17 cellular contexts compared by ENCODE assay signal in the genomic region with DNA sequence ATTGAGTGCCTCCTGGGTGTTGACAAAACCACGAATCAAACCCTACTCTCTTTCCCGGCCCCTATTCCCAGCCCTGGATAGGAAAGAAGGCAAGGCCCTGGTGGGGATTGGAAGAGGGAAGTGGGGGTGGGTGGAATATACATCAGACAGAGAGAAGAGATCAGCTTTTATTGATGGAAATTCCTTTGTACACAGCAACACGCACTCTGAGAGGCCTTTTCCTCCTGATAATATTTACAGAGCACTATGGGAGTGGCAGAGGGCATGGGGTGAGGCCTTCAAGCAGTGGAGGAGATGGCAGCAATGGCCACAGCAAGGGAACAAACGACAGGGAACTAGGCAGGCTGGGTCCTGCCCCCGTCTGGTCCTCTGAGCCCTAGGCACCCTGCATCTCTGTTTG. TPM values are rescaled to one million over a fixed set of nuclear protein-coding genes. Genes with fewer than 3 reads are reported as not detected.
DNase-seq lines count a peak whose midpoint lies in the region; ATAC-seq and TF ChIP-seq lines count a peak whose summit lies in the region.
"Had no signal": no experiment of that assay in that cellular context is flagged by ENCODE, and none has a peak within 500 bp of the region (broad histone marks: within the 10 kb centered on the region; RNA-seq: fewer than 3 reads in every experiment).

No MANE protein-coding gene starts in this region.

- TF ChIP-seq POLR2A in suprapubic skin (IDR thresholded peaks at IDR 0.05), result no peak
- TF ChIP-seq POLR2A in sigmoid colon (IDR thresholded peaks at IDR 0.05), result no peak

- TF ChIP-seq EP300 in suprapubic skin (IDR thresholded peaks at IDR 0.05) (no peak), sigmoid colon (IDR thresholded peaks at IDR 0.05) (no peak)

- POLR2A ChIA-PET in MCF 10A (lab: Yijun Ruan, JAX), result interaction anchor here (0.9 to 5.2 kb wide), 6 partner anchors 9 to 177 kb away, joined by 3 to 22 read pairs (median 5); a partner anchor contains a TSS

- ATAC-seq in lower lobe of right lung (peak; percentile 9 to 36), GM18868 (IDR thresholded peaks at IDR 0.05; ENCODE audit: unreplicated experiment) (no peak), GM21390 (IDR thresholded peaks at IDR 0.05; ENCODE audit: unreplicated experiment) (no peak)

- no peak for TF ChIP-seq CTCF in MCF 10A (IDR thresholded peaks at IDR 0.05; ENCODE audit: unreplicated experiment)
- TF ChIP-seq CTCF in lower lobe of right lung (IDR thresholded peaks at IDR 0.05), result no peak
- TF ChIP-seq CTCF in suprapubic skin (IDR thresholded peaks at IDR 0.05), result no peak
- no peak for TF ChIP-seq CTCF in sigmoid colon (IDR thresholded peaks at IDR 0.05)

- WGBS in suprapubic skin, result 64% methylated on average over 5 of the region's 5 CpGs
- WGBS in sigmoid colon, 2 donors, result 12 to 51% methylated on average over 5 of the region's 5 CpGs

- DNase-seq in GM03348 (ENCODE audit: low spot score), result peak; percentile 9
- DNase-seq in MCF 10A (ENCODE audit: unreplicated experiment), result no peak
- DNase-seq in lower lobe of right lung, result no peak
- no peak for DNase-seq in suprapubic skin (ENCODE audit: low spot score in 2 of 2)
- DNase-seq in NCI-H2171 treated with DMSO at 0.1 percent for 48 hours (lab: John Stamatoyannopoulos, UW), result no peak
- DNase-seq in sigmoid colon, result no peak
- DNase-seq: activated CD4-positive, alpha-beta T cell treated with anti-CD3 and anti-CD28 coated beads, Interleukin-2, amount 50 U/mL, for 48 hours; activated naive CD4-positive, alpha-beta T cell treated with anti-CD3 and anti-CD28 coated beads, Interleukin-2, amount 10 ng/mL, durations not matched to agents 7 days and 5 days; erythroblast; mesendoderm; NCI-H1436; NCI-H82; stimulated activated CD4-positive, alpha-beta T cell treated with anti-CD3 and anti-CD28 coated beads, Interleukin-2, amount 100 ng/mL, for 24 hours had no signal

- no peak overlapping the region for H3K4me3 ChIP-seq in lower lobe of right lung
- no peak overlapping the region for H3K4me3 ChIP-seq in suprapubic skin
- H3K4me3 ChIP-seq in sigmoid colon, result no peak overlapping the region
- H3K4me3 ChIP-seq: HAP-1 had no signal

- intact Hi-C loops in MCF 10A (cut with micrococcal nuclease), result no loop called here
- intact Hi-C loops in lower lobe of right lung (cut with DNase I), result no loop called here
- intact Hi-C loops in sigmoid colon (cut with DNase I), result no loop called here

- peaks cover 30% of the 10 kb centered on the region for H3K4me1 Mint-ChIP-seq in MCF 10A (ENCODE audit: insufficient read depth, unreplicated experiment)

- peaks cover 14% of the 10 kb centered on the region for H3K36me3 Mint-ChIP-seq in MCF 10A (ENCODE audit: insufficient read depth, unreplicated experiment)
- H3K36me3 Mint-ChIP-seq: activated naive CD4-positive, alpha-beta T cell treated with anti-CD3 and anti-CD28 coated beads, Interleukin-2, amount 10 ng/mL, durations not matched to agents 7 days and 5 days had no signal

- H3K9me3 Mint-ChIP-seq in MCF 10A (ENCODE audit: unreplicated experiment), result no peaks in the 10 kb centered on the region
- H3K9me3 Mint-ChIP-seq: activated naive CD4-positive, alpha-beta T cell treated with anti-CD3 and anti-CD28 coated beads, Interleukin-2, amount 10 ng/mL, durations not matched to agents 7 days and 5 days had no signal

- H3K9me3 ChIP-seq in lower lobe of right lung (no peaks in the 10 kb centered on the region), suprapubic skin (no peaks in the 10 kb centered on the region), sigmoid colon (no peaks in the 10 kb centered on the region)
- H3K9me3 ChIP-seq: HAP-1 had no signal

- CTCF ChIA-PET in MCF 10A (lab: Yijun Ruan, JAX), result interaction anchor here (0.9 to 1.5 kb wide), 3 partner anchors 9 to 18 kb away, joined by 4 read pairs; a partner anchor contains a TSS

- H3K4me1 ChIP-seq in lower lobe of right lung (peaks cover 27% of the 10 kb centered on the region), suprapubic skin (peaks cover 16% of the 10 kb centered on the region), sigmoid colon (no peaks in the 10 kb centered on the region)
- H3K4me1 ChIP-seq: HAP-1 had no signal

- peak overlapping the region; percentile 75 for H3K27ac Mint-ChIP-seq in MCF 10A (ENCODE audit: low read depth, unreplicated experiment)
- H3K27ac Mint-ChIP-seq: activated naive CD4-positive, alpha-beta T cell treated with anti-CD3 and anti-CD28 coated beads, Interleukin-2, amount 10 ng/mL, durations not matched to agents 7 days and 5 days; B cell had no signal

- H3K4me3 Mint-ChIP-seq in MCF 10A (ENCODE audit: unreplicated experiment), result peak overlapping the region; percentile 19
- H3K4me3 Mint-ChIP-seq: activated naive CD4-positive, alpha-beta T cell treated with anti-CD3 and anti-CD28 coated beads, Interleukin-2, amount 10 ng/mL, durations not matched to agents 7 days and 5 days; B cell had no signal

- H3K27ac ChIP-seq in lower lobe of right lung (no peak overlapping the region), suprapubic skin (peak overlapping the region; percentile 54), sigmoid colon (peak overlapping the region in 2 of 4 donors; percentile 20 to 25)

- H3K27me3 ChIP-seq in lower lobe of right lung (ENCODE audit: low read depth) (no peaks in the 10 kb centered on the region), suprapubic skin (no peaks in the 10 kb centered on the region), sigmoid colon (no peaks in the 10 kb centered on the region)

- BruUV-seq in MCF 10A (replicated peaks; lab: Mats Ljungman, UMichigan), result no TSS peak

- no peaks in the 10 kb centered on the region for H3K36me3 ChIP-seq in lower lobe of right lung
- no peaks in the 10 kb centered on the region for H3K36me3 ChIP-seq in suprapubic skin
- no peaks in the 10 kb centered on the region for H3K36me3 ChIP-seq in sigmoid colon
- H3K36me3 ChIP-seq: HAP-1 had no signal

- H3K27me3 Mint-ChIP-seq in MCF 10A (ENCODE audit: insufficient read depth, unreplicated experiment), result peaks cover 16% of the 10 kb centered on the region

RNA-seq across cellular contexts. Expression of a gene that starts 15.2 kb away (rescaled TPM):
- total RNA-seq in MCF 10A (2022), result 19.8 and 23.0 TPM in 2 replicates
- total RNA-seq in lower lobe of right lung, result 24.0 TPM
- 10 to 100 TPM; 24.4 to 42.1 (median 28.9) TPM for total RNA-seq in suprapubic skin
- total RNA-seq in sigmoid colon, result 10 to 100 TPM; 13.6 to 21.4 (median 17.8) TPM
- 10 to 100 TPM; 18.6 to 27.5 (median 19.9) TPM for polyA plus RNA-seq in sigmoid colon

RNA-seq across cellular contexts. Expression of a gene that starts 41.2 kb away (rescaled TPM):
- total RNA-seq in MCF 10A (2022) (163 and 167 TPM in 2 replicates), lower lobe of right lung (67.5 TPM), suprapubic skin (100 to 1,000 TPM; 126 to 318 (median 160) TPM), sigmoid colon (10 to 100 TPM; 42.1 to 73.4 (median 69.2) TPM)
- polyA plus RNA-seq in sigmoid colon, result 10 to 100 TPM; 15.6 to 38.7 (median 16.2) TPM

Comparison
In these comparisons a context has a peak if more than half of its experiments do, and no peak if none do; other contexts are left out.
1. ATAC-seq: peak in lower lobe of right lung (2 of 2); none in GM18868 (single experiment) and GM21390 (single experiment).